13 cellular contexts compared by ENCODE assay signal in genomic region chr22:18118345-18118915, GRCh38. TPM values are rescaled to one million over a fixed set of nuclear protein-coding genes. Genes with fewer than 3 reads are reported as not detected.
DNase-seq lines count a peak whose midpoint lies in the region; ATAC-seq and TF ChIP-seq lines count a peak whose summit lies in the region.
"Had no signal": no experiment of that assay in that cellular context is flagged by ENCODE, and none has a peak within 500 bp of the region (broad histone marks: within the 10 kb centered on the region; RNA-seq: fewer than 3 reads in every experiment).

No MANE protein-coding gene starts in this region.

- H3K9me2 ChIP-seq in Loucy (replicated peaks; ENCODE audit: low read depth, low read length) (no peaks in the 10 kb centered on the region), PC-9 (ENCODE audit: insufficient read depth) (no peaks in the 10 kb centered on the region)

- H3K4me2 ChIP-seq in Loucy (ENCODE audit: low read depth, low read length, poor library complexity, severe bottlenecking) (peak overlapping the region; percentile 65), PC-9 (no peak overlapping the region)

- POLR2A ChIA-PET in activated CD4-positive, alpha-beta T cell treated with anti-CD3 and anti-CD28 coated beads, Interleukin-2, amount 10 ng/mL, durations not matched to agents 7 days and 5 days (lab: Charles Lee), result no interaction called here
- POLR2A ChIA-PET in PC-9 (lab: Charles Lee; ENCODE audit: unreplicated experiment), result no interaction called here

- peak overlapping the region; percentile 70 to 90 for H3K27ac ChIP-seq in right atrium auricular region
- H3K27ac ChIP-seq in psoas muscle, result peak overlapping the region; percentile 92
- H3K27ac ChIP-seq in PC-9, result no peak overlapping the region

- H3F3A ChIP-seq in Loucy (ENCODE audit: low read depth), result peaks cover 13% of the 10 kb centered on the region
- H3F3A ChIP-seq in PC-9 (ENCODE audit: insufficient read depth, low read depth), result no peaks in the 10 kb centered on the region

- BruUV-seq in PC-9 (replicated peaks; lab: Mats Ljungman, UMichigan), result no TSS peak

- TF ChIP-seq CTCF in right atrium auricular region (IDR thresholded peaks at IDR 0.05), result no peak
- no peak for TF ChIP-seq CTCF in Loucy (conservative IDR thresholded peaks at IDR 0.05; ENCODE audit: low read length)
- TF ChIP-seq CTCF in psoas muscle (IDR thresholded peaks at IDR 0.05), result no peak
- no peak for TF ChIP-seq CTCF in PC-9 (conservative IDR thresholded peaks at IDR 0.05)

- H3K36me3 ChIP-seq in right atrium auricular region (peaks cover 13% of the 10 kb centered on the region), Loucy (ENCODE audit: insufficient read depth, low read length) (no peaks in the 10 kb centered on the region; the same call in 1 of the 2 replicates), psoas muscle (ENCODE audit: insufficient read depth in 1 of 2, low read depth in 1 of 2) (peaks cover 0 to 14% of the 10 kb centered on the region in 2 donors), PC-9 (ENCODE audit: low read depth) (no peaks in the 10 kb centered on the region)
- H3K36me3 ChIP-seq: HAP-1 had no signal

- H3K4me1 ChIP-seq in right atrium auricular region (peaks cover 0 to 46% of the 10 kb centered on the region in 2 donors), Loucy (ENCODE audit: insufficient read depth, low read length, poor library complexity, severe bottlenecking) (peaks cover 73% of the 10 kb centered on the region), psoas muscle (peaks cover 86% of the 10 kb centered on the region), PC-9 (replicated peaks; ENCODE audit: insufficient read depth) (no peaks in the 10 kb centered on the region)
- H3K4me1 ChIP-seq: Caco-2, HAP-1 had no signal

- H3K4me3 Mint-ChIP-seq in activated CD4-positive, alpha-beta T cell treated with anti-CD3 and anti-CD28 coated beads, Interleukin-2, amount 10 ng/mL, durations not matched to agents 7 days and 5 days, result no peak overlapping the region
- H3K4me3 Mint-ChIP-seq: B cell; CD8-positive, alpha-beta T cell had no signal

- H3K4me3 ChIP-seq in right atrium auricular region (no peak overlapping the region), Loucy (ENCODE audit: low read length, poor library complexity, severe bottlenecking) (peak overlapping the region; percentile 39), psoas muscle (no peak overlapping the region), PC-9 (no peak overlapping the region)
- H3K4me3 ChIP-seq: HAP-1 had no signal

- no peaks in the 10 kb centered on the region for H3K9me3 ChIP-seq in right atrium auricular region
- no peaks in the 10 kb centered on the region for H3K9me3 ChIP-seq in Loucy (ENCODE audit: insufficient read depth, low read depth, low read length)
- no peaks in the 10 kb centered on the region for H3K9me3 ChIP-seq in psoas muscle
- no peaks in the 10 kb centered on the region for H3K9me3 ChIP-seq in PC-9 (ENCODE audit: insufficient read depth, low read depth)
- H3K9me3 ChIP-seq: Caco-2, HAP-1 had no signal

- H3K9ac ChIP-seq in Loucy (ENCODE audit: low read depth, low read length, poor library complexity, severe bottlenecking), result no peak overlapping the region

- no peak overlapping the region for H2AFZ ChIP-seq in Loucy (ENCODE audit: low read length)
- no peak overlapping the region for H2AFZ ChIP-seq in PC-9

- intact Hi-C loops in left cardiac atrium (cut with DNase I) (no loop called here), psoas muscle (cut with DNase I) (no loop called here), PC-9 (cut with micrococcal nuclease; ENCODE audit: unreplicated experiment) (no loop called here)

- no peaks in the 10 kb centered on the region for H3K27me3 ChIP-seq in right atrium auricular region
- H3K27me3 ChIP-seq in Loucy (ENCODE audit: insufficient read depth, low read length, poor library complexity, severe bottlenecking), result no peaks in the 10 kb centered on the region
- no peaks in the 10 kb centered on the region for H3K27me3 ChIP-seq in psoas muscle (ENCODE audit: insufficient read depth in 3 of 3, low read length in 2 of 3)
- H3K27me3 ChIP-seq in PC-9 (ENCODE audit: insufficient read depth, low read depth), result no peaks in the 10 kb centered on the region

- no peaks in the 10 kb centered on the region for H3K27me3 Mint-ChIP-seq in activated CD4-positive, alpha-beta T cell treated with anti-CD3 and anti-CD28 coated beads, Interleukin-2, amount 10 ng/mL, durations not matched to agents 7 days and 5 days

- peaks cover 59% of the 10 kb centered on the region for H3K79me2 ChIP-seq in Loucy (ENCODE audit: insufficient read depth, low read length)
- no peaks in the 10 kb centered on the region for H3K79me2 ChIP-seq in PC-9 (ENCODE audit: low read depth)

- no peaks in the 10 kb centered on the region for H3K36me3 Mint-ChIP-seq in activated CD4-positive, alpha-beta T cell treated with anti-CD3 and anti-CD28 coated beads, Interleukin-2, amount 10 ng/mL, durations not matched to agents 7 days and 5 days (ENCODE audit: low read depth)
- H3K36me3 Mint-ChIP-seq: CD8-positive, alpha-beta T cell had no signal

- CTCF ChIA-PET in activated CD4-positive, alpha-beta T cell treated with anti-CD3 and anti-CD28 coated beads, Interleukin-2, amount 10 ng/mL, durations not matched to agents 7 days and 5 days (lab: Charles Lee), result no interaction called here
- CTCF ChIA-PET in PC-9 (lab: Charles Lee), result no interaction called here

- ATAC-seq in left cardiac atrium (no peak), psoas muscle (no peak)
- ATAC-seq: CD8-positive, alpha-beta T cell had no signal

- H3K27ac Mint-ChIP-seq in activated CD4-positive, alpha-beta T cell treated with anti-CD3 and anti-CD28 coated beads, Interleukin-2, amount 10 ng/mL, durations not matched to agents 7 days and 5 days, result no peak overlapping the region
- H3K27ac Mint-ChIP-seq: B cell; CD14-positive monocyte; CD8-positive, alpha-beta T cell had no signal

- 70 to 81% (median 73%) methylated on average over 9 of the region's 9 CpGs for WGBS in psoas muscle, 3 donors

- H4K20me1 ChIP-seq in Loucy (ENCODE audit: insufficient read depth, low read length, poor library complexity, severe bottlenecking) (no peaks in the 10 kb centered on the region), PC-9 (ENCODE audit: insufficient read depth) (no peaks in the 10 kb centered on the region)

- no peaks in the 10 kb centered on the region for H3K9me3 Mint-ChIP-seq in activated CD4-positive, alpha-beta T cell treated with anti-CD3 and anti-CD28 coated beads, Interleukin-2, amount 10 ng/mL, durations not matched to agents 7 days and 5 days
- H3K9me3 Mint-ChIP-seq: CD8-positive, alpha-beta T cell had no signal

- no peak for DNase-seq in right atrium auricular region (ENCODE audit: low spot score)
- DNase-seq in left cardiac atrium, result no peak
- DNase-seq in psoas muscle, result no peak
- no peak for DNase-seq in NCI-H2171 (lab: John Stamatoyannopoulos, UW)
- DNase-seq in activated CD4-positive, alpha-beta T cell treated with anti-CD3 and anti-CD28 coated beads, Interleukin-2, amount 10 ng/mL, durations not matched to agents 7 days and 5 days, result no peak
- DNase-seq in PC-9, result no peak
- DNase-seq: Caco-2; CD8-positive, alpha-beta T cell; DMS53 had no signal

- H3K4me1 Mint-ChIP-seq in activated CD4-positive, alpha-beta T cell treated with anti-CD3 and anti-CD28 coated beads, Interleukin-2, amount 10 ng/mL, durations not matched to agents 7 days and 5 days, result peaks cover 27% of the 10 kb centered on the region

RNA-seq across cellular contexts. Expression of gene TUBA8, which starts 7.8 kb away (rescaled TPM):
- total RNA-seq in right atrium auricular region (10 to 100 TPM; 67.1 to 97.3 TPM), left cardiac atrium (100 to 1,000 TPM in 1 of 2 donors, 10 to 100 TPM in 1; 98.8 to 200 TPM), psoas muscle (100 to 1,000 TPM in 3 of 4 donors, 10 to 100 TPM in 1; 80.2 to 150 (median 118) TPM), PC-9 (2021) (0.72 TPM in 1 of 2 replicates, not detected in the other)
- 100 to 1,000 TPM in 2 of 3 donors, 10 to 100 TPM in 1; 38.8 to 142 (median 115) TPM for polyA plus RNA-seq in psoas muscle
- 1 to 10 TPM; 1.4 to 2.2 TPM for total RNA-seq in activated CD4-positive, alpha-beta T cell treated with anti-CD3 and anti-CD28 coated beads, Interleukin-2, amount 10 ng/mL, durations not matched to agents 7 days and 5 days

RNA-seq across cellular contexts. Expression of gene USP18, which starts 31.5 kb away (rescaled TPM):
- total RNA-seq in right atrium auricular region, result 1 to 10 TPM; 2.2 to 3.6 TPM
- total RNA-seq in left cardiac atrium, result 1 to 10 TPM; 3.3 to 5.1 TPM
- total RNA-seq in psoas muscle, result 1 to 10 TPM; 1.4 to 4.7 (median 2.6) TPM
- 1 to 10 TPM; 1.6 to 4.8 (median 3.2) TPM for polyA plus RNA-seq in psoas muscle
- 10 to 100 TPM; 68.7 to 73.0 TPM for total RNA-seq in activated CD4-positive, alpha-beta T cell treated with anti-CD3 and anti-CD28 coated beads, Interleukin-2, amount 10 ng/mL, durations not matched to agents 7 days and 5 days
- total RNA-seq in PC-9 (2021), result 5.8 and 6.7 TPM in 2 replicates

RNA-seq across cellular contexts. Expression of gene PEX26, which starts 40.6 kb away (rescaled TPM):
- total RNA-seq in right atrium auricular region (10 to 100 TPM; 15.1 to 18.4 TPM), left cardiac atrium (10 to 100 TPM; 21.6 to 22.5 TPM), psoas muscle (10 to 100 TPM; 17.6 to 23.4 (median 19.8) TPM), PC-9 (2021) (30.0 and 36.2 TPM in 2 replicates)
- 10 to 100 TPM; 11.2 to 19.0 (median 15.2) TPM for polyA plus RNA-seq in psoas muscle
- 10 to 100 TPM; 40.1 to 41.0 TPM for total RNA-seq in activated CD4-positive, alpha-beta T cell treated with anti-CD3 and anti-CD28 coated beads, Interleukin-2, amount 10 ng/mL, durations not matched to agents 7 days and 5 days

Comparison
In these comparisons a context has a peak if more than half of its experiments do, and no peak if none do; other contexts are left out.
1. RNA of gene TUBA8, which starts 7.8 kb away (total RNA-seq): 98.8 to 200 TPM in left cardiac atrium, 80.2 to 150 TPM in psoas muscle and 67.1 to 97.3 TPM in right atrium auricular region; 1.4 to 2.2 TPM in activated CD4-positive, alpha-beta T cell treated with anti-CD3 and anti-CD28 coated beads, Interleukin-2, amount 10 ng/mL, durations not matched to agents 7 days and 5 days and 0.72 TPM in PC-9; every median in the first group is over 10 times any median in the second.